8 cellular contexts compared by ENCODE assay signal in the genomic region with DNA sequence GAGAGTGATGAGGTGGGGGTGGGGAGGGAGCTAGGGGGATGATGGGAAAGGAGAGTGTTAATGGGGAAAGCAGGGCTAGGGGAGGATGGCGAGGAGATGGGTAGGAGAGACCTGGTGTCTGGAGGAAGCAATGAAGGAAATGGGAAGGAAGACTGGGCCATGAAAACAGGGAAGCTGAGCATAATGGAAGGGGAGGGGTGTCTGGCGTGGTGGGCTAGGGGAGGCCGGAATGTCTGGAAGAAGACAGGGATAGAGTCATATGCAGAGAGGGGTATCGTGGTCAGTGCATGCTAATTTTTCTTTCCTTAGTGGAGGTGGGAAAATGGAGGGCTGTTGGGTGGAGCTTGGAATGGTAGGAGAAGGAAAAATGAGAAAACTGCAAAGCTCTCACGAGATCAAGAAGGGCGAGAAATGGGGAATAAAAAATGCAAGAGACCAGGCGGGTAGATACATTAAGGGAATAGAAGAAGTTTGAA. TPM values are rescaled to one million over a fixed set of nuclear protein-coding genes. Genes with fewer than 3 reads are reported as not detected.
DNase-seq lines count a peak whose midpoint lies in the region; ATAC-seq and TF ChIP-seq lines count a peak whose summit lies in the region.

No MANE protein-coding gene starts in this region.

- H3K27ac ChIP-seq in esophagus (ENCODE audit: low read depth in 2 of 2, low read length in 1 of 2) (peak overlapping the region; percentile 58 to 74), ovary (peak overlapping the region in 1 of 2 donors; percentile 4)

- TF ChIP-seq CTCF in ovary (IDR thresholded peaks at IDR 0.05) = no peak

- peak; percentile 47 for DNase-seq in DMS53 (lab: John Stamatoyannopoulos, UW)
- no peak for DNase-seq in DMS53 treated with DMSO at 0.1 percent for 48 hours (lab: John Stamatoyannopoulos, UW; ENCODE audit: unreplicated experiment)
- peak; percentile 37 for DNase-seq in RPMI7951 (ENCODE audit: low read depth)
- no peak for DNase-seq in ovary
- DNase-seq in NCI-H2196 treated with DMSO at 0.1 percent for 48 hours (lab: John Stamatoyannopoulos, UW; ENCODE audit: unreplicated experiment) = no peak
- DNase-seq in UCSD-AML1 (lab: John Stamatoyannopoulos, UW; ENCODE audit: unreplicated experiment) = no peak

- peaks cover 2 to 10% of the 10 kb centered on the region in 2 donors for H3K4me1 ChIP-seq in esophagus (ENCODE audit: control insufficient read depth in 2 of 2, insufficient read depth in 2 of 2, low read length in 1 of 2)
- H3K4me1 ChIP-seq in ovary (ENCODE audit: insufficient read depth) = peaks cover 12% of the 10 kb centered on the region

- H3K9me3 ChIP-seq in esophagus (ENCODE audit: control insufficient read depth in 2 of 2, insufficient read depth in 1 of 2, low read depth in 1 of 2, low read length in 1 of 2) (no peaks in the 10 kb centered on the region), ovary (no peaks in the 10 kb centered on the region)

- intact Hi-C loops in ovary (cut with DNase I) = loop anchor here in 2 of 4 donors (10.0 kb wide), 1 partner anchor 110 kb away; no protein-coding TSS in a partner anchor

- no peak for ATAC-seq in HG03135 (IDR thresholded peaks at IDR 0.05; ENCODE audit: unreplicated experiment)

- TF ChIP-seq EP300 in ovary (IDR thresholded peaks at IDR 0.05) = no peak

- 0 to 1% methylated on average over 7 of the region's 7 CpGs for WGBS in esophagus, 2 donors
- WGBS in ovary, 3 donors = 0 to 2% (median 0%) methylated on average over 7 of the region's 7 CpGs

- H3K27me3 ChIP-seq in esophagus (ENCODE audit: control insufficient read depth in 1 of 2, insufficient read depth in 2 of 2, low read length in 2 of 2) (no peaks in the 10 kb centered on the region), ovary (no peaks in the 10 kb centered on the region)

- no peak for TF ChIP-seq POLR2A in ovary (IDR thresholded peaks at IDR 0.05)

- H3K4me3 ChIP-seq in esophagus (ENCODE audit: low read depth in 1 of 2, low read length in 2 of 2) (peak overlapping the region; percentile 58 to 70), ovary (peak overlapping the region; percentile 65)

- H3K36me3 ChIP-seq in esophagus (ENCODE audit: control insufficient read depth in 2 of 2, insufficient read depth in 2 of 2, low read length in 1 of 2) (peaks cover 11 to 42% of the 10 kb centered on the region in 2 donors), ovary (no peaks in the 10 kb centered on the region)

RNA-seq across cellular contexts. Expression of gene KLHDC3, which starts 0.4 kb away (rescaled TPM):
- 69.3 and 89.0 TPM in 2 replicates for total RNA-seq in RPMI7951 (2014; rRNA removed; shearing (Covaris generic))
- polyA plus RNA-seq in esophagus = 10 to 100 TPM; 39.3 to 40.9 TPM
- 10 to 100 TPM; 40.9 to 78.8 (median 55.1) TPM for total RNA-seq in ovary
- polyA plus RNA-seq in ovary = 10 to 100 TPM; 72.1 to 90.9 TPM

RNA-seq across cellular contexts. Expression of gene MEA1, which starts 0.7 kb away (rescaled TPM):
- 131 and 184 TPM in 2 replicates for total RNA-seq in RPMI7951 (2014; rRNA removed; shearing (Covaris generic))
- polyA plus RNA-seq in esophagus (10 to 100 TPM; 83.0 to 95.6 TPM), ovary (10 to 100 TPM; 75.9 to 95.1 TPM)
- 10 to 100 TPM; 48.2 to 69.8 (median 60.1) TPM for total RNA-seq in ovary

RNA-seq across cellular contexts. Expression of gene RRP36, which starts 7.0 kb away (rescaled TPM):
- 117 and 148 TPM in 2 replicates for total RNA-seq in RPMI7951 (2014; rRNA removed; shearing (Covaris generic))
- polyA plus RNA-seq in esophagus (10 to 100 TPM; 18.4 to 40.3 TPM), ovary (10 to 100 TPM; 23.6 to 58.7 TPM)
- total RNA-seq in ovary = 10 to 100 TPM; 24.7 to 50.4 (median 36.0) TPM

RNA-seq across cellular contexts. Expression of gene PPP2R5D, which starts 30.1 kb away (rescaled TPM):
- 81.0 and 98.6 TPM in 2 replicates for total RNA-seq in RPMI7951 (2014; rRNA removed; shearing (Covaris generic))
- polyA plus RNA-seq in esophagus = 10 to 100 TPM; 16.7 to 17.4 TPM
- 10 to 100 TPM; 20.4 to 40.5 (median 34.1) TPM for total RNA-seq in ovary
- 10 to 100 TPM; 30.4 to 78.1 TPM for polyA plus RNA-seq in ovary

RNA-seq across cellular contexts. Expression of gene PEX6, which starts 35.5 kb away (rescaled TPM):
- 16.5 and 18.1 TPM in 2 replicates for total RNA-seq in RPMI7951 (2014; rRNA removed; shearing (Covaris generic))
- polyA plus RNA-seq in esophagus = 10 to 100 TPM; 13.1 to 13.7 TPM
- total RNA-seq in ovary = 10 to 100 TPM; 23.1 to 41.0 (median 29.8) TPM
- 10 to 100 TPM in 1 of 2 donors, 1 to 10 TPM in 1; 8.8 to 30.2 TPM for polyA plus RNA-seq in ovary

Comparison
In these comparisons a context has a peak if more than half of its experiments do, and no peak if none do; other contexts are left out.
1. DNase-seq: peak in DMS53 (single experiment) and RPMI7951 (single experiment); none in DMS53 treated with DMSO at 0.1 percent for 48 hours (single experiment), ovary (0 of 5), NCI-H2196 treated with DMSO at 0.1 percent for 48 hours (single experiment) and UCSD-AML1 (single experiment).